ENCODE assay signal across 12 cellular contexts in the genomic region with DNA sequence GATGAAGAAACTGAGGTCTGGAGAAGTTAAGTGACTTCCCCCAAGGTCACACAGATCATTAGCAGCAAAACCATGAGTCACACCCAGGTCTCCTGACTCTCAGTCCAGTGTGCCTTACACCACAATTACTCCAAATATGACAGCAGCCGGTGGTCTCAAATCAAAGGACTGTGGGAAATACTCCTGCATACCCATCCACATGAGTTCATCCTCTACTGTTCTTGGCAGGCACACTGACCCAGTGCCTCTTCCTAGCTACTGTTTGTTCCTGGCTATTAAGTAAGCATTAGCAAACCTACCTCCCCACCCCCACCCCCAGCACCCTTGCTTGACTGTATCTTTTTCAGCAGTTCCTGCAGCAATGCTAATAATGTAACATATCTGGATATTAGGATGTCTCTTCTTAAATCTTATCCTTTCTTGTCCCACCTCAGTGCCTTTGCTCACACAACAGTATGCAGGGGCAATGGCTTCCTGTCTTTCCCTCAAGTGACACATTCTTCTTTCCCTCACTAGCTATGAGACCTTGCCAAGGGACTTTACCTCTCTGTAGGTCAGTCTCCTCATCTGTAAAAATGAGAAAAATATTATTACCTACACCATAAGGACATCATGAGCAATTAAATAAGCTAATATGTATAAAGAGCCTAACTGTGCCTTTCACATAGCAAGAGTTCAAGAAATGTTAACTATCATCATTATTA. TPM values are rescaled to one million over a fixed set of nuclear protein-coding genes. Genes with fewer than 3 reads are reported as not detected.
DNase-seq lines count a peak whose midpoint lies in the region; ATAC-seq and TF ChIP-seq lines count a peak whose summit lies in the region.
"Had no signal": no experiment of that assay in that cellular context is flagged by ENCODE, and none has a peak within 500 bp of the region (broad histone marks: within the 10 kb centered on the region; RNA-seq: fewer than 3 reads in every experiment).

No MANE protein-coding gene starts in this region.

- H3K4me1 Mint-ChIP-seq in CD14-positive monocyte (peaks cover 22% of the 10 kb centered on the region), chondrocyte (ENCODE audit: low read depth) (peaks cover 22% of the 10 kb centered on the region)
- H3K4me1 Mint-ChIP-seq: stimulated activated effector memory CD8-positive, alpha-beta T cell treated with anti-CD3 and anti-CD28 coated beads, Interleukin-12 subunit alpha, Interleukin-12 subunit beta, amount 100 ng/mL, for 72 hours had no signal

- no peak overlapping the region for H3K23ac ChIP-seq in IMR-90 (ENCODE audit: low read depth, low read length)

- H3K9me3 Mint-ChIP-seq in CD14-positive monocyte (no peaks in the 10 kb centered on the region), chondrocyte (ENCODE audit: low read depth) (no peaks in the 10 kb centered on the region)
- H3K9me3 Mint-ChIP-seq: stimulated activated effector memory CD8-positive, alpha-beta T cell treated with anti-CD3 and anti-CD28 coated beads, Interleukin-12 subunit alpha, Interleukin-12 subunit beta, amount 100 ng/mL, for 72 hours had no signal

- H2AK5ac ChIP-seq in IMR-90 (ENCODE audit: low read depth, low read length) = no peak overlapping the region

- H2BK120ac ChIP-seq in IMR-90 (ENCODE audit: low read depth, low read length) = no peak overlapping the region

- intact Hi-C loops in CD14-positive monocyte (cut with micrococcal nuclease) = no loop called here
- intact Hi-C loops in IMR-90 (cut with micrococcal nuclease) = no loop called here

- H2BK15ac ChIP-seq in IMR-90 (ENCODE audit: low read depth, low read length) = no peak overlapping the region

- dilution Hi-C loops in IMR-90 (cut with HindIII; ENCODE audit: low sequenced_read_pairs, unreplicated experiment) = no loop called here

- CTCF ChIA-PET in IMR-90 (lab: Yijun Ruan, JAX) = interaction anchor here (1.8 kb wide), 1 partner anchor 12 kb away, joined by 4 read pairs; no protein-coding TSS in a partner anchor

- H4K8ac ChIP-seq in IMR-90 (ENCODE audit: low read depth in 2 of 2, low read length in 2 of 2) = no peak overlapping the region

- TF ChIP-seq POLR2A in IMR-90 (IDR thresholded peaks at IDR 0.05; ENCODE audit: low read depth, low read length) = no peak

- no peak for TF ChIP-seq CTCF in CD14-positive monocyte (IDR thresholded peaks at IDR 0.05)
- TF ChIP-seq CTCF in IMR-90 (conservative IDR thresholded peaks at IDR 0.05; ENCODE audit: low read depth, low read length) = no peak
- TF ChIP-seq CTCF in chondrocyte (IDR thresholded peaks at IDR 0.05) = no peak

- H3K4me3 Mint-ChIP-seq in CD14-positive monocyte (no peak overlapping the region), chondrocyte (ENCODE audit: unreplicated experiment) (no peak overlapping the region)
- H3K4me3 Mint-ChIP-seq: stimulated activated effector memory CD8-positive, alpha-beta T cell treated with anti-CD3 and anti-CD28 coated beads, Interleukin-12 subunit alpha, Interleukin-12 subunit beta, amount 100 ng/mL, for 72 hours had no signal

- H3K9ac ChIP-seq in IMR-90 (ENCODE audit: low read depth, low read length) = no peak overlapping the region
- H3K9ac ChIP-seq: BLaER1 had no signal

- H3K4me1 ChIP-seq in IMR-90 (ENCODE audit: control insufficient read depth, insufficient read depth, low read length) = peaks cover 6% of the 10 kb centered on the region

- no peaks in the 10 kb centered on the region for H3K36me3 ChIP-seq in IMR-90 (ENCODE audit: control insufficient read depth, insufficient read depth, low read length)
- H3K36me3 ChIP-seq: BLaER1, ovary had no signal

- H3K27me3 ChIP-seq in IMR-90 (ENCODE audit: control insufficient read depth, insufficient read depth, low read length) = no peaks in the 10 kb centered on the region
- H3K27me3 ChIP-seq: BLaER1, ovary had no signal

- no peaks in the 10 kb centered on the region for H3K79me1 ChIP-seq in IMR-90 (ENCODE audit: low read depth in 1 of 2, low read length in 2 of 2)

- no peak overlapping the region for H3K18ac ChIP-seq in IMR-90 (ENCODE audit: low read depth, low read length)

- in situ Hi-C loops in IMR-90 (cut with MboI; ENCODE audit: low sequenced_read_pairs) = loop anchor here (25.0 kb wide), 1 partner anchor 766 kb away; no protein-coding TSS in a partner anchor

- H3K9me1 ChIP-seq in IMR-90 (ENCODE audit: insufficient read depth, low read length) = no peaks in the 10 kb centered on the region

- no peaks in the 10 kb centered on the region for H3K27me3 Mint-ChIP-seq in CD14-positive monocyte (ENCODE audit: low read depth in 3 of 3)
- no peaks in the 10 kb centered on the region for H3K27me3 Mint-ChIP-seq in chondrocyte (ENCODE audit: low read depth)

- DNase-seq in CD14-positive monocyte (ENCODE audit: low spot score) = peak; percentile 50
- peak; percentile 52 for DNase-seq in IMR-90
- no peak for DNase-seq in chondrocyte (ENCODE audit: low spot score)
- DNase-seq in lung microvascular endothelial cell (ENCODE audit: low read depth in 2 of 2) = peak; percentile 59 to 81
- DNase-seq in stimulated activated CD4-positive, alpha-beta T cell treated with anti-CD3 and anti-CD28 coated beads, Interleukin-4, amount 100 ng/mL, for 24 hours = no peak
- no peak for DNase-seq in NCI-H748 (lab: John Stamatoyannopoulos, UW; ENCODE audit: unreplicated experiment)
- no peak for DNase-seq in RKO (ENCODE audit: low spot score)
- DNase-seq: glutamatergic neuron, ovary had no signal

- no peak for TF ChIP-seq RAD21 in IMR-90 (IDR thresholded peaks at IDR 0.05; ENCODE audit: low read length)

- H3K14ac ChIP-seq in IMR-90 (replicated peaks; ENCODE audit: low read depth, low read length) = no peak overlapping the region

- H2BK20ac ChIP-seq in IMR-90 (ENCODE audit: low read depth, low read length) = no peak overlapping the region

- H2BK5ac ChIP-seq in IMR-90 (ENCODE audit: low read depth, low read length, poor library complexity, severe bottlenecking) = no peak overlapping the region

- H4K5ac ChIP-seq in IMR-90 (ENCODE audit: low read depth, low read length) = no peak overlapping the region

- ATAC-seq in IMR-90 (ENCODE audit: low read depth) (peak; percentile 60), HG02623 (IDR thresholded peaks at IDR 0.05; ENCODE audit: unreplicated experiment) (no peak)
- ATAC-seq: stimulated activated effector memory CD8-positive, alpha-beta T cell treated with anti-CD3 and anti-CD28 coated beads, Interleukin-12 subunit alpha, Interleukin-12 subunit beta, amount 100 ng/mL, for 72 hours had no signal

- H4K20me1 ChIP-seq in IMR-90 (ENCODE audit: insufficient read depth, low read length) = no peaks in the 10 kb centered on the region
- H4K20me1 ChIP-seq: BLaER1 had no signal

- H3K27ac ChIP-seq in IMR-90 (ENCODE audit: insufficient read depth, low read length) = no peak overlapping the region
- H3K27ac ChIP-seq: BLaER1, ovary had no signal

- H3K27ac Mint-ChIP-seq in CD14-positive monocyte (peak overlapping the region in 4 of 7 donors; percentile 11 to 76 (median 46)), chondrocyte (ENCODE audit: unreplicated experiment) (peak overlapping the region; percentile 23)
- H3K27ac Mint-ChIP-seq: stimulated activated effector memory CD8-positive, alpha-beta T cell treated with anti-CD3 and anti-CD28 coated beads, Interleukin-12 subunit alpha, Interleukin-12 subunit beta, amount 100 ng/mL, for 72 hours had no signal

- H3K4me3 ChIP-seq in IMR-90 (ENCODE audit: insufficient read depth, low read depth, low read length) = no peak overlapping the region
- H3K4me3 ChIP-seq: BLaER1, ovary had no signal

- WGBS in IMR-90 (ENCODE audit: extremely low coverage in 2 of 2, insufficient read length in 1 of 2), 2 experiments = no CpG with 5 or more reads among the region's 1 CpG

- H4K91ac ChIP-seq in IMR-90 (ENCODE audit: insufficient read depth, low read depth, low read length) = no peak overlapping the region

- H3K4me2 ChIP-seq in IMR-90 (ENCODE audit: low read depth, low read length) = no peak overlapping the region
- H3K4me2 ChIP-seq: BLaER1 had no signal

- no peak overlapping the region for H3K4ac ChIP-seq in IMR-90 (ENCODE audit: low read depth, low read length)

- H3K56ac ChIP-seq in IMR-90 (ENCODE audit: extremely low read depth, insufficient read depth, low read length) = no peak overlapping the region

- H2AK9ac ChIP-seq in IMR-90 (replicated peaks; ENCODE audit: low read depth, low read length, poor library complexity) = no peak overlapping the region

- POLR2A ChIA-PET in IMR-90 (lab: Charles Lee; ENCODE audit: unreplicated experiment) = interaction anchor here (0.6 kb wide), 1 partner anchor 19 kb away, joined by 4 read pairs; no protein-coding TSS in a partner anchor

- no peak overlapping the region for H2AFZ ChIP-seq in IMR-90 (replicated peaks; ENCODE audit: low read length, poor library complexity)

- no peaks in the 10 kb centered on the region for H3K36me3 Mint-ChIP-seq in CD14-positive monocyte
- H3K36me3 Mint-ChIP-seq in chondrocyte (ENCODE audit: low read depth) = peaks cover 3% of the 10 kb centered on the region
- H3K36me3 Mint-ChIP-seq: stimulated activated effector memory CD8-positive, alpha-beta T cell treated with anti-CD3 and anti-CD28 coated beads, Interleukin-12 subunit alpha, Interleukin-12 subunit beta, amount 100 ng/mL, for 72 hours had no signal

- no peaks in the 10 kb centered on the region for H3K9me3 ChIP-seq in IMR-90 (ENCODE audit: control insufficient read depth, insufficient read depth, low read length)
- H3K9me3 ChIP-seq: BLaER1, ovary had no signal

- BruUV-seq in IMR-90 (replicated peaks; lab: Mats Ljungman, UMichigan) = no TSS peak

TF ChIP-seq in IMR-90, 13 proteins besides CTCF, POLR2A, EP300 and RAD21:
- TF ChIP-seq MAZ (IDR thresholded peaks at IDR 0.05; ENCODE audit: borderline replicate concordance, low read depth, low read length) (no peak), BHLHE40 (IDR thresholded peaks at IDR 0.05; ENCODE audit: low read depth, low read length) (0 out of 2 replicates have a peak, but pooled peaks have one; percentile 39)
TF ChIP-seq in IMR-90: peak in this region for 1.

RNA-seq across cellular contexts. Expression of a gene that starts 46.2 kb away (rescaled TPM):
- polyA plus RNA-seq in CD14-positive monocyte = 1 to 10 TPM; 1.9 to 9.6 TPM
- 101 and 131 TPM in 2 replicates for total RNA-seq in IMR-90 (2012; rRNA removed)
- 113 and 236 TPM in 2 replicates for polyA plus RNA-seq in IMR-90 (2012; rRNA removed)
- 27.5 and 118 TPM in 2 replicates for polyA plus RNA-seq in IMR-90 (2012; cell fraction: cytosol; rRNA removed)
- 15.9 and 60.5 TPM in 2 replicates for polyA plus RNA-seq in IMR-90 (2012; cell fraction: nucleus; rRNA removed; ENCODE audit: low replicate concordance)
- 95.2 to 117 TPM (median 103 TPM) in 3 replicates for total RNA-seq in chondrocyte
- total RNA-seq in lung microvascular endothelial cell = 12.9 and 15.5 TPM in 2 replicates

Comparison
In these comparisons a context has a peak if more than half of its experiments do, and no peak if none do; other contexts are left out.
1. DNase-seq: peak in CD14-positive monocyte (single experiment), IMR-90 (single experiment) and lung microvascular endothelial cell (2 of 2); none in chondrocyte (single experiment), stimulated activated CD4-positive, alpha-beta T cell treated with anti-CD3 and anti-CD28 coated beads, Interleukin-4, amount 100 ng/mL, for 24 hours (single experiment), NCI-H748 (single experiment) and RKO (single experiment).